15 cellular contexts compared by ENCODE assay signal in genomic region chr5:125113328-125113727, GRCh38.
DNase-seq lines count a peak whose midpoint lies in the region; ATAC-seq and TF ChIP-seq lines count a peak whose summit lies in the region.
"Had no signal": no experiment of that assay in that cellular context is flagged by ENCODE, and none has a peak within 500 bp of the region (broad histone marks: within the 10 kb centered on the region; RNA-seq: fewer than 3 reads in every experiment).

No MANE protein-coding gene starts in this region.

- H3K4me3 ChIP-seq in mesenchymal stem cell (ENCODE audit: insufficient read depth in 1 of 2, low read depth in 1 of 2, low read length in 2 of 2) = no peak overlapping the region
- H3K4me3 ChIP-seq: lung had no signal

- H3K4ac ChIP-seq in mesenchymal stem cell (ENCODE audit: low read depth in 1 of 2, low read length in 2 of 2) = no peak overlapping the region

- no peaks in the 10 kb centered on the region for H3K36me3 ChIP-seq in mesenchymal stem cell (ENCODE audit: control insufficient read depth in 1 of 2, insufficient read depth in 2 of 2, low read depth in 1 of 2, low read length in 2 of 2)

- no peak overlapping the region for H2BK15ac ChIP-seq in mesenchymal stem cell (ENCODE audit: low read depth, poor library complexity, severe bottlenecking)

- DNase-seq in mesenchymal stem cell = peak; percentile 17
- no peak for DNase-seq in ureter (ENCODE audit: low spot score)
- DNase-seq in GM20000 (ENCODE audit: low spot score) = no peak
- no peak for DNase-seq in GM19240 (ENCODE audit: insufficient read length, low spot score)
- DNase-seq in activated naive CD4-positive, alpha-beta T cell treated with anti-CD3 and anti-CD28 coated beads, Interleukin-2, amount 50 U/mL, for 72 hours (ENCODE audit: low spot score in 2 of 2) = no peak
- DNase-seq: activated naive CD8-positive, alpha-beta T cell treated with anti-CD3 and anti-CD28 coated beads for 36 hours; cerebellar nuclear complex; EL; NCI-H1417; NCI-H69 had no signal

- no peak for TF ChIP-seq CTCF in GM20000 (IDR thresholded peaks at IDR 0.05; ENCODE audit: extremely low read depth, missing control alignments)

- no peak overlapping the region for H3K27ac Mint-ChIP-seq in activated naive CD4-positive, alpha-beta T cell treated with anti-CD3 and anti-CD28 coated beads, Interleukin-2, amount 50 U/mL, for 72 hours
- H3K27ac Mint-ChIP-seq: activated naive CD8-positive, alpha-beta T cell treated with anti-CD3 and anti-CD28 coated beads for 36 hours had no signal

- H3K4me1 ChIP-seq in mesenchymal stem cell (ENCODE audit: control insufficient read depth, insufficient read depth, low read depth, low read length) = peaks cover 3% of the 10 kb centered on the region

- WGBS in mesenchymal stem cell = 29% methylated on average over 2 of the region's 2 CpGs

- H3K14ac ChIP-seq in mesenchymal stem cell (ENCODE audit: low read length in 2 of 2) = no peak overlapping the region

- H2BK12ac ChIP-seq in mesenchymal stem cell (ENCODE audit: low read length in 2 of 2) = no peak overlapping the region

- no peak overlapping the region for H3K4me2 ChIP-seq in mesenchymal stem cell (ENCODE audit: low read length, poor library complexity, severe bottlenecking)

- no peak overlapping the region for H4K91ac ChIP-seq in mesenchymal stem cell (ENCODE audit: low read length)

- peaks cover 0 to 8% of the 10 kb centered on the region in 2 donors for H3K36me3 Mint-ChIP-seq in activated naive CD4-positive, alpha-beta T cell treated with anti-CD3 and anti-CD28 coated beads, Interleukin-2, amount 50 U/mL, for 72 hours
- H3K36me3 Mint-ChIP-seq: activated naive CD8-positive, alpha-beta T cell treated with anti-CD3 and anti-CD28 coated beads for 36 hours had no signal

- H3K9me3 Mint-ChIP-seq in activated naive CD4-positive, alpha-beta T cell treated with anti-CD3 and anti-CD28 coated beads, Interleukin-2, amount 50 U/mL, for 72 hours = peaks cover 23% of the 10 kb centered on the region in 2 donors
- H3K9me3 Mint-ChIP-seq: activated naive CD8-positive, alpha-beta T cell treated with anti-CD3 and anti-CD28 coated beads for 36 hours had no signal

- H2AK5ac ChIP-seq in mesenchymal stem cell (ENCODE audit: low read length, severe bottlenecking) = no peak overlapping the region

- H3K27me3 ChIP-seq in mesenchymal stem cell (ENCODE audit: control insufficient read depth in 1 of 2, insufficient read depth in 1 of 2, low read length in 2 of 2) = no peaks in the 10 kb centered on the region

- H2BK120ac ChIP-seq in mesenchymal stem cell (ENCODE audit: low read depth, low read length) = no peak overlapping the region

- H2AFZ ChIP-seq in mesenchymal stem cell (ENCODE audit: low read depth, low read length) = no peak overlapping the region

- H4K8ac ChIP-seq in mesenchymal stem cell (ENCODE audit: low read length) = no peak overlapping the region

- ATAC-seq in GM18907 (IDR thresholded peaks at IDR 0.05; ENCODE audit: unreplicated experiment) (peak; percentile 89), HG02798 (IDR thresholded peaks at IDR 0.05; ENCODE audit: poor library complexity, unreplicated experiment) (peak; percentile 66), HG03565 (IDR thresholded peaks at IDR 0.05; ENCODE audit: unreplicated experiment) (peak; percentile 73)
- ATAC-seq in activated naive CD4-positive, alpha-beta T cell treated with anti-CD3 and anti-CD28 coated beads, Interleukin-2, amount 50 U/mL, for 72 hours = no peak

- H3K23ac ChIP-seq in mesenchymal stem cell (ENCODE audit: low read length in 2 of 2) = no peak overlapping the region

- no peak overlapping the region for H3K9ac ChIP-seq in mesenchymal stem cell (ENCODE audit: low read length)

- H3K9me3 ChIP-seq in mesenchymal stem cell (ENCODE audit: control insufficient read depth, low read length) = peaks cover 7% of the 10 kb centered on the region

- no peaks in the 10 kb centered on the region for H3K79me1 ChIP-seq in mesenchymal stem cell (replicated peaks; ENCODE audit: low read length, poor library complexity, severe bottlenecking)

- no peak overlapping the region for H3K18ac ChIP-seq in mesenchymal stem cell (ENCODE audit: low read depth in 1 of 2, low read length in 2 of 2)

- no peak overlapping the region for H3K27ac ChIP-seq in mesenchymal stem cell (ENCODE audit: low read length, poor library complexity, severe bottlenecking)
- H3K27ac ChIP-seq: VCaP had no signal

- H2BK5ac ChIP-seq in mesenchymal stem cell (ENCODE audit: low read depth, low read length, poor library complexity, severe bottlenecking) = no peak overlapping the region

Comparison
In these comparisons a context has a peak if more than half of its experiments do, and no peak if none do; other contexts are left out.
1. ATAC-seq: peak in GM18907 (single experiment), HG02798 (single experiment) and HG03565 (single experiment); none in activated naive CD4-positive, alpha-beta T cell treated with anti-CD3 and anti-CD28 coated beads, Interleukin-2, amount 50 U/mL, for 72 hours (0 of 2).